ENCODE assay signal across 17 cellular contexts in the genomic region with DNA sequence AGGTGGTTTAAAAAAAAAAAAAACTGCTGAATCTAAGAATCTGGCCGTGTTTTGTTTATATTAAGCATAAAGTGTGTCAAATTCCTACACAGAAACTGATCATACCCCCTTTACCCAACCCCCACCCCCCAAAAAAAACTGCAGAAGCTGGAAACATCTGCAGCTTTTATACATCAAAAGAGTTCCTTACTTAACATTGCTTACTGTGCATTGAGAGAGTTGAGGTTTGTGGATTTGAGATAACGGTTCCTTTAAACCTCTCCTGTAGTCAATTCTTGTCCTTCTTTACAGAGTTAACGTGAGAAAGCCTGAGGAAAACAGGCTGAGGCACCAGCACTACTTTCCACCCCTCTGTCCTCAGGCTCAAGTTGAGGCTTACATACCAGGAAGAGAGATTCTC. TPM values are rescaled to one million over a fixed set of nuclear protein-coding genes. Genes with fewer than 3 reads are reported as not detected.
A peak's percentile ranks its signal among the peaks of the same experiment; 100 is the strongest.
DNase-seq lines count a peak whose midpoint lies in the region; ATAC-seq, FAIRE-seq and TF ChIP-seq lines count a peak whose summit lies in the region.
"Had no signal": no experiment of that assay in that cellular context is flagged by ENCODE, and none has a peak within 500 bp of the region (broad histone marks: within the 10 kb centered on the region; RNA-seq: fewer than 3 reads in every experiment).

No MANE protein-coding gene starts in this region.

- H2AK5ac ChIP-seq in neuronal stem cell (ENCODE audit: low read depth, low read length) = no peak overlapping the region

- no peaks in the 10 kb centered on the region for H3K9me3 Mint-ChIP-seq in glutamatergic neuron (ENCODE audit: unreplicated experiment)
- H3K9me3 Mint-ChIP-seq: H9 had no signal

- no peak overlapping the region for H3K4me3 Mint-ChIP-seq in glutamatergic neuron (ENCODE audit: unreplicated experiment)
- H3K4me3 Mint-ChIP-seq: CD4-positive, alpha-beta memory T cell; H9 had no signal

- WGBS in neuronal stem cell (ENCODE audit: extremely low coverage in 2 of 2, insufficient read length in 2 of 2, insufficient replicate concordance in 1 of 2), 2 donors = no CpG with 5 or more reads among the region's 3 CpGs
- 18% methylated on average over 3 of the region's 3 CpGs for whole genome bisulfite sequencing in HepG2 (ENCODE audit: low lambda C conversion rate)

- no peaks in the 10 kb centered on the region for H3K9me2 ChIP-seq in Loucy (replicated peaks; ENCODE audit: low read depth, low read length)

- H3K4me2 ChIP-seq in BLaER1 treated with 17β-estradiol and CSF1 and Interleukin-3, amounts not matched to agents 10 nM and 100 nM = peak overlapping the region in 8 of 11 experiments; percentile 10 to 61 (median 52); a peak in 14 of 22 replicates
- peak overlapping the region; percentile 32 for H3K4me2 ChIP-seq in Loucy (ENCODE audit: low read depth, low read length, poor library complexity, severe bottlenecking)
- no peak overlapping the region for H3K4me2 ChIP-seq in neuronal stem cell (ENCODE audit: insufficient read depth, low read length, poor library complexity, severe bottlenecking)
- no peak overlapping the region for H3K4me2 ChIP-seq in HepG2 (ENCODE audit: low read depth, low read length)
- H3K4me2 ChIP-seq: KMS-11 had no signal

- H3F3A ChIP-seq in Loucy (ENCODE audit: low read depth) = no peaks in the 10 kb centered on the region

- H3K14ac ChIP-seq in neuronal stem cell (ENCODE audit: low read length) = no peak overlapping the region

- no peaks in the 10 kb centered on the region for H3K27me3 ChIP-seq in BLaER1 treated with 17β-estradiol and CSF1 and Interleukin-3, amounts not matched to agents 10 nM and 100 nM
- H3K27me3 ChIP-seq in Loucy (ENCODE audit: insufficient read depth, low read length, poor library complexity, severe bottlenecking) (no peaks in the 10 kb centered on the region), neuronal stem cell (ENCODE audit: control insufficient read depth in 3 of 3, insufficient read depth in 3 of 3, low read depth in 1 of 3, low read length in 3 of 3) (no peaks in the 10 kb centered on the region), HepG2 (ENCODE audit: control insufficient read depth in 1 of 2, insufficient read depth in 2 of 2, low read length in 2 of 2) (no peaks in the 10 kb centered on the region)

- H3K4me1 ChIP-seq in BLaER1 treated with 17β-estradiol and CSF1 and Interleukin-3, amounts not matched to agents 10 nM and 100 nM = peaks cover 9 to 39% (median 33%) of the 10 kb centered on the region in 10 experiments; a peak in 18 of 20 replicates
- H3K4me1 ChIP-seq in Loucy (ENCODE audit: insufficient read depth, low read length, poor library complexity, severe bottlenecking) = peaks cover 43% of the 10 kb centered on the region
- peaks cover 0 to 3% of the 10 kb centered on the region in 2 donors for H3K4me1 ChIP-seq in neuronal stem cell (ENCODE audit: control insufficient read depth in 2 of 2, insufficient read depth in 1 of 2, low read depth in 1 of 2, low read length in 2 of 2)
- H3K4me1 ChIP-seq in HepG2 (ENCODE audit: insufficient read depth, low read length) = no peaks in the 10 kb centered on the region

- no peak overlapping the region for H3K9ac ChIP-seq in BLaER1 treated with 17β-estradiol and CSF1 and Interleukin-3, amounts not matched to agents 10 nM and 100 nM
- H3K9ac ChIP-seq in Loucy (ENCODE audit: low read depth, low read length, poor library complexity, severe bottlenecking) (no peak overlapping the region), neuronal stem cell (ENCODE audit: low read depth, low read length, poor library complexity) (no peak overlapping the region), HepG2 (ENCODE audit: insufficient read depth, low read depth, low read length) (no peak overlapping the region)
- H3K9ac ChIP-seq: KMS-11 had no signal

- H3K4me3 ChIP-seq in BLaER1 treated with 17β-estradiol and CSF1 and Interleukin-3, amounts not matched to agents 10 nM and 100 nM = no peak overlapping the region; a peak in 1 of 20 replicates
- no peak overlapping the region for H3K4me3 ChIP-seq in Loucy (ENCODE audit: low read length, poor library complexity, severe bottlenecking)
- H3K4me3 ChIP-seq in neuronal stem cell (ENCODE audit: low read length in 2 of 2) = peak overlapping the region in 1 of 2 donors; percentile 28
- H3K4me3 ChIP-seq in HepG2 (replicated peaks in 1 of 3; ENCODE audit: insufficient read depth in 1 of 3, low read depth in 2 of 3, low read length in 3 of 3) = no peak overlapping the region

- H2BK15ac ChIP-seq in neuronal stem cell (ENCODE audit: low read length) = no peak overlapping the region

- H2BK5ac ChIP-seq in neuronal stem cell (ENCODE audit: low read length) = no peak overlapping the region

- TF ChIP-seq EP300 in HepG2 (IDR thresholded peaks at IDR 0.05; ENCODE audit: low read depth in 2 of 2, low read length in 2 of 2) (no peak), HepG2 (CRISPR knock-in tag; IDR thresholded peaks at IDR 0.05; ENCODE audit: borderline replicate concordance) (no peak)

- CTCF ChIA-PET in HepG2 (lab: Yijun Ruan, JAX; ENCODE audit: low intra/inter-chr PET ratio, low total read pairs) = no interaction called here

- no peak for FAIRE-seq in HepG2 (lab: Jason Lieb, UNC)

- no peak overlapping the region for H4K91ac ChIP-seq in neuronal stem cell (ENCODE audit: low read depth, low read length, poor library complexity)

- no peak overlapping the region for H3K23ac ChIP-seq in neuronal stem cell (ENCODE audit: low read depth, low read length, poor library complexity)

- ATAC-seq in GM18858 (IDR thresholded peaks at IDR 0.05; ENCODE audit: unreplicated experiment) (no peak), HepG2 (no peak), HG02970 (IDR thresholded peaks at IDR 0.05; ENCODE audit: low FRiP score, unreplicated experiment) (no peak)

- no peak overlapping the region for H4K8ac ChIP-seq in neuronal stem cell (ENCODE audit: low read depth, low read length)

- peaks cover 12% of the 10 kb centered on the region for H3K4me1 Mint-ChIP-seq in glutamatergic neuron (ENCODE audit: low read depth, unreplicated experiment)
- H3K4me1 Mint-ChIP-seq: CD4-positive, alpha-beta memory T cell had no signal

- in situ Hi-C loops in HepG2 (cut with HindIII; ENCODE audit: extremely low pct_ligation_motif_present, low pct_unique_long_range_greater_than_20kb) = no loop called here

- H4K20me1 ChIP-seq in BLaER1 treated with 17β-estradiol and CSF1 and Interleukin-3, amounts not matched to agents 10 nM and 100 nM = no peaks in the 10 kb centered on the region
- H4K20me1 ChIP-seq in Loucy (ENCODE audit: insufficient read depth, low read length, poor library complexity, severe bottlenecking) (no peaks in the 10 kb centered on the region), HepG2 (ENCODE audit: insufficient read depth, low read length) (no peaks in the 10 kb centered on the region)

- H3K4ac ChIP-seq in neuronal stem cell (ENCODE audit: low read length) = no peak overlapping the region

- TF ChIP-seq CTCF in Loucy (conservative IDR thresholded peaks at IDR 0.05; ENCODE audit: low read length) = no peak
- TF ChIP-seq CTCF in glutamatergic neuron (IDR thresholded peaks at IDR 0.05; ENCODE audit: partially characterized antibody, unreplicated experiment) = no peak
- TF ChIP-seq CTCF in HepG2 (CRISPR knock-in tag; IDR thresholded peaks at IDR 0.05) = no peak

- H3K18ac ChIP-seq in neuronal stem cell (ENCODE audit: low read length) = no peak overlapping the region

- H3K27ac Mint-ChIP-seq in glutamatergic neuron (ENCODE audit: unreplicated experiment) = peak overlapping the region; percentile 12
- H3K27ac Mint-ChIP-seq: CD4-positive, alpha-beta memory T cell had no signal

- TF ChIP-seq RAD21 in HepG2 (CRISPR knock-in tag; IDR thresholded peaks at IDR 0.05) = no peak

- no peaks in the 10 kb centered on the region for H3K79me1 ChIP-seq in neuronal stem cell (ENCODE audit: low read depth, low read length)

- H3K36me3 ChIP-seq in BLaER1 treated with 17β-estradiol and CSF1 and Interleukin-3, amounts not matched to agents 10 nM and 100 nM = no peaks in the 10 kb centered on the region
- H3K36me3 ChIP-seq in Loucy (ENCODE audit: insufficient read depth, low read length) (no peaks in the 10 kb centered on the region), neuronal stem cell (replicated peaks in 1 of 2; ENCODE audit: control insufficient read depth in 2 of 2, insufficient read depth in 2 of 2, low read length in 2 of 2) (peaks cover 0 to 12% of the 10 kb centered on the region in 2 donors), HepG2 (replicated peaks in 1 of 2; ENCODE audit: control insufficient read depth in 1 of 2, insufficient read depth in 2 of 2, low read length in 2 of 2) (no peaks in the 10 kb centered on the region)

- 0 out of 22 replicates have a peak overlapping the region, but pooled peaks of 1 of the 11 experiments have one; percentile 2 for H3K27ac ChIP-seq in BLaER1 treated with 17β-estradiol and CSF1 and Interleukin-3, amounts not matched to agents 10 nM and 100 nM
- peak overlapping the region; percentile 43 for H3K27ac ChIP-seq in neuronal stem cell (replicated peaks; ENCODE audit: low read length)
- no peak overlapping the region for H3K27ac ChIP-seq in HepG2 (ENCODE audit: extremely low read length, insufficient read depth, low read length)
- H3K27ac ChIP-seq: C4-2B, KMS-11 had no signal

- peak overlapping the region; percentile 53 for H2AFZ ChIP-seq in Loucy (ENCODE audit: low read length)
- H2AFZ ChIP-seq in neuronal stem cell (ENCODE audit: low read length) = no peak overlapping the region
- no peak overlapping the region for H2AFZ ChIP-seq in HepG2 (ENCODE audit: low read length)

- TF ChIP-seq POLR2A in HepG2 (IDR thresholded peaks at IDR 0.05; ENCODE audit: insufficient read depth in 1 of 2, low read depth in 2 of 2, low read length in 2 of 2) = no peak

- POLR2A ChIA-PET in HepG2 (lab: Yijun Ruan, JAX) = no interaction called here

- H3K36me3 Mint-ChIP-seq in glutamatergic neuron (ENCODE audit: unreplicated experiment) = no peaks in the 10 kb centered on the region
- H3K36me3 Mint-ChIP-seq: CD4-positive, alpha-beta memory T cell had no signal

- H3K9me3 ChIP-seq in BLaER1 treated with 17β-estradiol and CSF1 and Interleukin-3, amounts not matched to agents 10 nM and 100 nM (replicated peaks in 1 of 11) = peaks cover 0 to 14% (median 10%) of the 10 kb centered on the region in 11 experiments; a peak in 12 of 22 replicates
- H3K9me3 ChIP-seq in Loucy (ENCODE audit: insufficient read depth, low read depth, low read length) (no peaks in the 10 kb centered on the region), neuronal stem cell (replicated peaks in 1 of 2; ENCODE audit: control insufficient read depth in 2 of 2, insufficient read depth in 1 of 2, low read depth in 1 of 2, low read length in 2 of 2) (no peaks in the 10 kb centered on the region), HepG2 (ENCODE audit: low read length) (no peaks in the 10 kb centered on the region)

- H3K27me3 Mint-ChIP-seq in glutamatergic neuron (ENCODE audit: unreplicated experiment) = no peaks in the 10 kb centered on the region

- no peak for DNase-seq in glutamatergic neuron
- no peak for DNase-seq in neuronal stem cell (ENCODE audit: low spot score)
- DNase-seq in HepG2 (ENCODE audit: low spot score) = no peak
- no peak for DNase-seq in activated effector memory CD4-positive, alpha-beta T cell treated with anti-CD3 and anti-CD28 coated beads, Interleukin-2, amount 50 U/mL, for 16 hours
- DNase-seq: ACHN; CD4-positive, alpha-beta memory T cell; DMS53; GOT3; H9; IMR-90 had no signal

- H2BK12ac ChIP-seq in neuronal stem cell (ENCODE audit: low read length) = no peak overlapping the region

- BruUV-seq in HepG2 (replicated peaks; lab: Mats Ljungman, UMichigan) = no TSS peak

- intact Hi-C loops in HepG2 (cut with micrococcal nuclease; ENCODE audit: unreplicated experiment) = no loop called here

- H2BK120ac ChIP-seq in neuronal stem cell (ENCODE audit: low read depth, low read length) = no peak overlapping the region

- H3K79me2 ChIP-seq in Loucy (ENCODE audit: insufficient read depth, low read length) (no peaks in the 10 kb centered on the region), HepG2 (ENCODE audit: insufficient read depth, low read length) (no peaks in the 10 kb centered on the region)

RNA-seq across cellular contexts. Expression of gene FRZB, which starts 34.5 kb away (rescaled TPM):
- total RNA-seq in glutamatergic neuron (ENCODE audit: unreplicated experiment) (2.2 TPM), HepG2 (2016; rRNA removed; fragmentation: Illumina TruSeq; extraction: Trizol) (0.04 TPM in 1 of 2 replicates, not detected in the other)
- 146 TPM for polyA plus RNA-seq in neuronal stem cell (2013, experiment 1 of 2)
- 146 TPM for polyA plus RNA-seq in neuronal stem cell (2013, experiment 2 of 2)
- not detected in 2 replicates for total RNA-seq in HepG2 (2016; cell fraction: cytosol; rRNA removed; fragmentation: Illumina TruSeq; extraction: Trizol; ENCODE audit: low read depth)
- 0.04 TPM in 1 of 2 replicates, not detected in the other for total RNA-seq in HepG2 (2016; cell fraction: insoluble cytoplasmic fraction; rRNA removed; fragmentation: Illumina TruSeq; extraction: Trizol)
- total RNA-seq in HepG2 (2016; cell fraction: membrane; rRNA removed; fragmentation: Illumina TruSeq; extraction: Trizol) = 0.03 TPM in 1 of 2 replicates, not detected in the other
- total RNA-seq in HepG2 (2016; cell fraction: nucleus; rRNA removed; fragmentation: Illumina TruSeq; extraction: Trizol) = 0.16 and 0.25 TPM in 2 replicates
- polyA plus RNA-seq in HepG2 (2011; rRNA removed) = 0.86 and 1.2 TPM in 2 replicates
- 0.67 and 0.68 TPM in 2 replicates for polyA plus RNA-seq in HepG2 (2011; cell fraction: cytosol; rRNA removed)
- 0.74 and 0.85 TPM in 2 replicates for polyA plus RNA-seq in HepG2 (2011; cell fraction: nucleus; rRNA removed)
- 1.0 and 1.8 TPM in 2 replicates for polyA plus RNA-seq in HepG2 (2012)
- 0.03 and 0.09 TPM in 2 replicates for polyA plus RNA-seq in HepG2 (2016; cell fraction: cytosol; fragmentation: Illumina TruSeq; extraction: Trizol; ENCODE audit: low read depth)
- polyA plus RNA-seq in HepG2 (2016; cell fraction: insoluble cytoplasmic fraction; fragmentation: Illumina TruSeq; extraction: Trizol; ENCODE audit: low read depth) = 0.07 and 0.08 TPM in 2 replicates
- polyA plus RNA-seq in HepG2 (2016; cell fraction: membrane; fragmentation: Illumina TruSeq; extraction: Trizol; ENCODE audit: low read depth) = not detected in 2 replicates
- polyA plus RNA-seq in HepG2 (2016; cell fraction: nucleus; fragmentation: Illumina TruSeq; extraction: Trizol; ENCODE audit: insufficient read depth, low read depth) = 0.14 and 0.28 TPM in 2 replicates
- polyA minus RNA-seq in HepG2 (2011; rRNA and poly(A)+ RNA removed; ENCODE audit: low replicate concordance) = 1.2 TPM in 1 of 2 replicates, not detected in the other
- 0.53 and 0.69 TPM in 2 replicates for polyA minus RNA-seq in HepG2 (2011; cell fraction: cytosol; rRNA and poly(A)+ RNA removed)
- 1.4 and 1.6 TPM in 2 replicates for polyA minus RNA-seq in HepG2 (2011; cell fraction: nucleus; rRNA and poly(A)+ RNA removed)
- total RNA-seq: CD4-positive, alpha-beta memory T cell; Daoy had no signal

Comparison
In these comparisons a context has a peak if more than half of its experiments do, and no peak if none do; other contexts are left out.
1. H3K4me2 ChIP-seq: peak in BLaER1 treated with 17β-estradiol and CSF1 and Interleukin-3, amounts not matched to agents 10 nM and 100 nM (8 of 11) and Loucy (single experiment); none in neuronal stem cell (single experiment) and HepG2 (single experiment).